20 cellular contexts compared by ENCODE assay signal in genomic region chr22:32680277-32680676, GRCh38.
DNase-seq lines count a peak whose midpoint lies in the region; ATAC-seq, FAIRE-seq and TF ChIP-seq lines count a peak whose summit lies in the region.
"Had no signal": no experiment of that assay in that cellular context is flagged by ENCODE, and none has a peak within 500 bp of the region (broad histone marks: within the 10 kb centered on the region; RNA-seq: fewer than 3 reads in every experiment).

No MANE protein-coding gene starts in this region.

- no peaks in the 10 kb centered on the region; the same call in 1 of the 2 replicates for H3K9me3 ChIP-seq in PC-9 (ENCODE audit: insufficient read depth, low read depth)
- no peaks in the 10 kb centered on the region for H3K9me3 ChIP-seq in HepG2 (ENCODE audit: low read length)
- no peaks in the 10 kb centered on the region for H3K9me3 ChIP-seq in aorta (ENCODE audit: control insufficient read depth, low read length)
- no peaks in the 10 kb centered on the region for H3K9me3 ChIP-seq in heart left ventricle
- H3K9me3 ChIP-seq: HAP-1 had no signal

- in situ Hi-C loops in HepG2 (cut with HindIII; ENCODE audit: extremely low pct_ligation_motif_present, low pct_unique_long_range_greater_than_20kb): no loop called here

- WGBS in HepG2 (ENCODE audit: low lambda C conversion rate): 0% methylated on average over 1 of the region's 1 CpG
- 80 to 92% methylated on average over 1 of the region's 1 CpG for WGBS in aorta, 2 donors
- WGBS in heart left ventricle, 4 donors: 79 to 91% (median 80%) methylated on average over 1 of the region's 1 CpG

- peaks cover 30% of the 10 kb centered on the region for H3F3A ChIP-seq in PC-9 (ENCODE audit: insufficient read depth, low read depth)

- H2AFZ ChIP-seq in PC-9 (no peak overlapping the region), HepG2 (ENCODE audit: low read length) (no peak overlapping the region)

- no TSS peak for BruUV-seq in PC-9 (replicated peaks; lab: Mats Ljungman, UMichigan)
- BruUV-seq in HepG2 (replicated peaks; lab: Mats Ljungman, UMichigan): no TSS peak

- TF ChIP-seq CTCF in PC-9 (conservative IDR thresholded peaks at IDR 0.05): no peak
- TF ChIP-seq CTCF in epithelial cell of esophagus (IDR thresholded peaks at IDR 0.05; ENCODE audit: insufficient read depth, low read depth, low read length, missing control alignments): no peak
- no peak for TF ChIP-seq CTCF in HepG2 (CRISPR knock-in tag; IDR thresholded peaks at IDR 0.05)
- TF ChIP-seq CTCF in heart left ventricle (IDR thresholded peaks at IDR 0.05): no peak

- no peak for DNase-seq in PC-9
- peak; percentile 59 for DNase-seq in epithelial cell of esophagus (ENCODE audit: low read depth)
- peak; percentile 59 for DNase-seq in HepG2 (ENCODE audit: low spot score)
- DNase-seq in stimulated activated naive CD4-positive, alpha-beta T cell (lab: John Stamatoyannopoulos, UW): no peak
- DNase-seq in aorta: no peak
- DNase-seq in heart left ventricle: no peak
- DNase-seq: C1 segment of cervical spinal cord; Calu3; CD4-positive, alpha-beta memory T cell; COR-L47; DMS53; DMS79 treated with DMSO at 0.1 percent for 48 hours; GF-D8; GOT3; HFFc6 had no signal

- ATAC-seq in HepG2: peak; percentile 72
- ATAC-seq in aorta (ENCODE audit: low FRiP score): no peak
- ATAC-seq in HG03139 (IDR thresholded peaks at IDR 0.05; ENCODE audit: unreplicated experiment): no peak
- no peak for ATAC-seq in heart left ventricle

- no peak overlapping the region for H3K27ac ChIP-seq in PC-9
- peak overlapping the region; percentile 39 for H3K27ac ChIP-seq in HepG2 (ENCODE audit: extremely low read length, insufficient read depth, low read length)
- no peak overlapping the region for H3K27ac ChIP-seq in aorta (ENCODE audit: low read depth in 1 of 2, low read length in 2 of 2)
- H3K27ac ChIP-seq in heart left ventricle: no peak overlapping the region

- peak overlapping the region; percentile 35; the same call in 1 of the 2 replicates for H3K4me2 ChIP-seq in PC-9
- H3K4me2 ChIP-seq in HepG2 (ENCODE audit: low read depth, low read length): peak overlapping the region; percentile 30; the same call in 1 of the 2 replicates

- H3K9ac ChIP-seq in HepG2 (ENCODE audit: insufficient read depth, low read depth, low read length): no peak overlapping the region

- peak; percentile 83 for FAIRE-seq in HepG2 (lab: Jason Lieb, UNC)
- FAIRE-seq: GM12891, GM18507, H54 had no signal

- H3K79me2 ChIP-seq in PC-9 (ENCODE audit: low read depth): no peaks in the 10 kb centered on the region
- H3K79me2 ChIP-seq in HepG2 (ENCODE audit: insufficient read depth, low read length): no peaks in the 10 kb centered on the region

- TF ChIP-seq POLR2A in HepG2 (IDR thresholded peaks at IDR 0.05; ENCODE audit: insufficient read depth in 1 of 2, low read depth in 2 of 2, low read length in 2 of 2) (no peak), heart left ventricle (IDR thresholded peaks at IDR 0.05) (no peak)

- H3K4me1 ChIP-seq in PC-9 (replicated peaks; ENCODE audit: insufficient read depth) (peaks cover 74% of the 10 kb centered on the region), HepG2 (ENCODE audit: insufficient read depth, low read length) (peaks cover 60% of the 10 kb centered on the region), aorta (ENCODE audit: control insufficient read depth in 1 of 2, insufficient read depth in 2 of 2, low read length in 2 of 2) (peaks cover 0 to 4% of the 10 kb centered on the region in 2 donors), heart left ventricle (peaks cover 0 to 6% (median 4%) of the 10 kb centered on the region in 12 donors)
- H3K4me1 ChIP-seq: HAP-1 had no signal

- H4K20me1 ChIP-seq in PC-9 (ENCODE audit: insufficient read depth) (no peaks in the 10 kb centered on the region), HepG2 (ENCODE audit: insufficient read depth, low read length) (no peaks in the 10 kb centered on the region)

- TF ChIP-seq RAD21 in HepG2 (CRISPR knock-in tag; IDR thresholded peaks at IDR 0.05): no peak

- H3K27me3 ChIP-seq in PC-9 (ENCODE audit: insufficient read depth, low read depth) (no peaks in the 10 kb centered on the region), HepG2 (ENCODE audit: control insufficient read depth in 1 of 2, insufficient read depth in 2 of 2, low read length in 2 of 2) (no peaks in the 10 kb centered on the region), aorta (ENCODE audit: control insufficient read depth in 1 of 2, insufficient read depth in 2 of 2, low read length in 1 of 2) (no peaks in the 10 kb centered on the region), heart left ventricle (no peaks in the 10 kb centered on the region)

- peak in 1 of 2 experiments; percentile 57; a peak in 2 of 4 replicates for TF ChIP-seq EP300 in HepG2 (IDR thresholded peaks at IDR 0.05; ENCODE audit: low read depth in 2 of 2, low read length in 2 of 2)
- no peak for TF ChIP-seq EP300 in HepG2 (CRISPR knock-in tag; IDR thresholded peaks at IDR 0.05; ENCODE audit: borderline replicate concordance)

- no peaks in the 10 kb centered on the region for H3K9me2 ChIP-seq in PC-9 (ENCODE audit: insufficient read depth)

- no peak overlapping the region for H3K4me3 ChIP-seq in PC-9
- no peak overlapping the region for H3K4me3 ChIP-seq in epithelial cell of esophagus (ENCODE audit: low read length)
- H3K4me3 ChIP-seq in HepG2 (replicated peaks in 1 of 3; ENCODE audit: insufficient read depth in 1 of 3, low read depth in 2 of 3, low read length in 3 of 3): no peak overlapping the region
- no peak overlapping the region for H3K4me3 ChIP-seq in aorta (ENCODE audit: low read length in 2 of 2)
- H3K4me3 ChIP-seq in heart left ventricle: no peak overlapping the region
- H3K4me3 ChIP-seq: HAP-1 had no signal

- no peaks in the 10 kb centered on the region for H3K36me3 ChIP-seq in PC-9 (ENCODE audit: low read depth)
- no peaks in the 10 kb centered on the region for H3K36me3 ChIP-seq in HepG2 (replicated peaks in 1 of 2; ENCODE audit: control insufficient read depth in 1 of 2, insufficient read depth in 2 of 2, low read length in 2 of 2)
- H3K36me3 ChIP-seq in aorta (ENCODE audit: control insufficient read depth in 1 of 2, insufficient read depth in 2 of 2, low read length in 1 of 2): no peaks in the 10 kb centered on the region
- no peaks in the 10 kb centered on the region for H3K36me3 ChIP-seq in heart left ventricle
- H3K36me3 ChIP-seq: HAP-1 had no signal

- intact Hi-C loops in PC-9 (cut with micrococcal nuclease; ENCODE audit: unreplicated experiment) (no loop called here), HepG2 (cut with micrococcal nuclease; ENCODE audit: unreplicated experiment) (loop anchor here (5.0 kb wide), 1 partner anchor 117 kb away; no protein-coding TSS in a partner anchor), aorta (cut with DNase I) (no loop called here), heart left ventricle (cut with DNase I) (no loop called here)

- CTCF ChIA-PET in PC-9 (lab: Charles Lee) (interaction anchor here (1.1 kb wide), 1 partner anchor 20 kb away, joined by 3 read pairs; no protein-coding TSS in a partner anchor), HepG2 (lab: Yijun Ruan, JAX; ENCODE audit: low intra/inter-chr PET ratio, low total read pairs) (no interaction called here)

- POLR2A ChIA-PET in PC-9 (lab: Charles Lee; ENCODE audit: unreplicated experiment) (no interaction called here), HepG2 (lab: Yijun Ruan, JAX) (no interaction called here)

TF ChIP-seq in HepG2, 621 proteins besides CTCF, POLR2A, EP300 and RAD21 (continues in another document):
- TF ChIP-seq KLF13 (CRISPR knock-in tag; IDR thresholded peaks at IDR 0.05) (no peak), PAXIP1 (CRISPR knock-in tag; conservative IDR thresholded peaks at IDR 0.05) (peak; percentile 76), NR2F6 (IDR thresholded peaks at IDR 0.05) (peak; percentile 53; the same call in 1 of the 2 replicates), NR2F6 (CRISPR knock-in tag; IDR thresholded peaks at IDR 0.05) (peak; percentile 56), DPF2 (CRISPR knock-in tag; IDR thresholded peaks at IDR 0.05; ENCODE audit: borderline replicate concordance, low read depth) (no peak), NFYC (CRISPR knock-in tag; IDR thresholded peaks at IDR 0.05) (no peak)
- TF ChIP-seq, protein P1, sequence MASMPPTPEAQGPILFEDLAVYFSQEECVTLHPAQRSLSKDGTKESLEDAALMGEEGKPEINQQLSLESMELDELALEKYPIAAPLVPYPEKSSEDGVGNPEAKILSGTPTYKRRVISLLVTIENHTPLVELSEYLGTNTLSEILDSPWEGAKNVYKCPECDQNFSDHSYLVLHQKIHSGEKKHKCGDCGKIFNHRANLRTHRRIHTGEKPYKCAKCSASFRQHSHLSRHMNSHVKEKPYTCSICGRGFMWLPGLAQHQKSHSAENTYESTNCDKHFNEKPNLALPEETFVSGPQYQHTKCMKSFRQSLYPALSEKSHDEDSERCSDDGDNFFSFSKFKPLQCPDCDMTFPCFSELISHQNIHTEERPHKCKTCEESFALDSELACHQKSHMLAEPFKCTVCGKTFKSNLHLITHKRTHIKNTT (CRISPR knock-in tag; IDR thresholded peaks at IDR 0.05): no peak

Comparison
In these comparisons a context has a peak if more than half of its experiments do, and no peak if none do; other contexts are left out.
1. DNase-seq: peak in epithelial cell of esophagus (single experiment) and HepG2 (single experiment); none in PC-9 (0 of 2), stimulated activated naive CD4-positive, alpha-beta T cell (0 of 6), aorta (0 of 2) and heart left ventricle (0 of 5).